In genomic region chr17:19933221-19933620, GRCh38 we compare ENCODE assay signal across 19 cellular contexts. TPM values are rescaled to one million over a fixed set of nuclear protein-coding genes. Genes with fewer than 3 reads are reported as not detected.
DNase-seq lines count a peak whose midpoint lies in the region; ATAC-seq, FAIRE-seq and TF ChIP-seq lines count a peak whose summit lies in the region.
"Had no signal": no experiment of that assay in that cellular context is flagged by ENCODE, and none has a peak within 500 bp of the region (broad histone marks: within the 10 kb centered on the region; RNA-seq: fewer than 3 reads in every experiment).

No MANE protein-coding gene starts in this region.

- no peak overlapping the region for H3K9ac ChIP-seq in astrocyte (ENCODE audit: low read length)

- H3K27me3 Mint-ChIP-seq in Caco-2 (ENCODE audit: insufficient read depth, unreplicated experiment) (no peaks in the 10 kb centered on the region), astrocyte (ENCODE audit: low read depth, unreplicated experiment) (no peaks in the 10 kb centered on the region)
- H3K27me3 Mint-ChIP-seq in activated naive CD4-positive, alpha-beta T cell treated with anti-CD3 and anti-CD28 coated beads for 36 hours (ENCODE audit: low read depth): no peaks in the 10 kb centered on the region

- no peaks in the 10 kb centered on the region for H3K79me2 ChIP-seq in astrocyte (ENCODE audit: insufficient read depth, low read length)

- no peaks in the 10 kb centered on the region for H4K20me1 ChIP-seq in astrocyte (ENCODE audit: insufficient read depth, low read length)

- ATAC-seq in GM18873 (IDR thresholded peaks at IDR 0.05; ENCODE audit: low FRiP score, unreplicated experiment): no peak
- ATAC-seq: A549 had no signal

- H3K36me3 Mint-ChIP-seq in Caco-2 (ENCODE audit: insufficient read depth, unreplicated experiment) (peaks cover 81% of the 10 kb centered on the region), astrocyte (ENCODE audit: low read depth, unreplicated experiment) (peaks cover 20% of the 10 kb centered on the region)
- H3K36me3 Mint-ChIP-seq in activated naive CD4-positive, alpha-beta T cell treated with anti-CD3 and anti-CD28 coated beads for 36 hours (ENCODE audit: low read depth): peaks cover 38% of the 10 kb centered on the region

- DNase-seq in Caco-2 (no peak), M059J (ENCODE audit: low read depth) (peak; percentile 21), astrocyte (ENCODE audit: low read depth) (peak; percentile 25), iris pigment epithelial cell (ENCODE audit: low read depth) (peak; percentile 62), superior temporal gyrus (ENCODE audit: extremely low spot score) (no peak)
- no peak for DNase-seq in stimulated activated CD4-positive, alpha-beta T cell treated with anti-CD3 and anti-CD28 coated beads, Interleukin-1b, Interleukin-23, amount 100 ng/mL, for 48 hours
- no peak for DNase-seq in activated naive CD4-positive, alpha-beta T cell treated with anti-CD3 and anti-CD28 coated beads for 36 hours
- DNase-seq: DMS 273 treated with DMSO at 0.1 percent for 48 hours, HFFc6, Kasumi-1, NCI-H187 treated with DMSO at 0.1 percent for 48 hours, NCI-H446, NCI-H69, RPMI8226, SIG-M5 had no signal

- H3K27me3 ChIP-seq in Caco-2 (replicated peaks; ENCODE audit: control insufficient read depth, insufficient read depth, low read length) (no peaks in the 10 kb centered on the region), astrocyte (ENCODE audit: insufficient read depth, low read length) (no peaks in the 10 kb centered on the region)

- H3K4me3 Mint-ChIP-seq in Caco-2 (ENCODE audit: unreplicated experiment) (no peak overlapping the region), astrocyte (ENCODE audit: unreplicated experiment) (no peak overlapping the region)
- H3K4me3 Mint-ChIP-seq in activated naive CD4-positive, alpha-beta T cell treated with anti-CD3 and anti-CD28 coated beads for 36 hours: no peak overlapping the region
- H3K4me3 Mint-ChIP-seq: HFFc6 had no signal

- peaks cover 7% of the 10 kb centered on the region for H3K4me1 Mint-ChIP-seq in Caco-2 (ENCODE audit: low read depth, unreplicated experiment)
- H3K4me1 Mint-ChIP-seq in astrocyte (ENCODE audit: low read depth, unreplicated experiment): peaks cover 6% of the 10 kb centered on the region
- peaks cover 9% of the 10 kb centered on the region for H3K4me1 Mint-ChIP-seq in activated naive CD4-positive, alpha-beta T cell treated with anti-CD3 and anti-CD28 coated beads for 36 hours (ENCODE audit: low read depth)

- peak overlapping the region; percentile 9 for H3K4me2 ChIP-seq in astrocyte (ENCODE audit: low read length)
- H3K4me2 ChIP-seq: A549 had no signal

- H3K4me1 ChIP-seq in Caco-2 (peaks cover 19% of the 10 kb centered on the region), astrocyte (ENCODE audit: insufficient read depth, low read length) (no peaks in the 10 kb centered on the region)

- BruUV-seq in Caco-2 (replicated peaks; lab: Mats Ljungman, UMichigan): TSS peak; percentile 8

- H3K4me3 ChIP-seq in Caco-2 (ENCODE audit: low read depth, low read length): no peak overlapping the region
- no peak overlapping the region for H3K4me3 ChIP-seq in astrocyte (ENCODE audit: insufficient read depth, low read depth, low read length)
- H3K4me3 ChIP-seq: A549 had no signal

- no peak overlapping the region for H3K27ac ChIP-seq in astrocyte (ENCODE audit: low read depth, low read length)
- H3K27ac ChIP-seq: A549, C4-2B had no signal

- no peak for TF ChIP-seq CTCF in Caco-2 (IDR thresholded peaks at IDR 0.05; ENCODE audit: insufficient read depth in 1 of 2, low read depth in 1 of 2, low read length in 1 of 2, severe bottlenecking in 1 of 2, unreplicated experiment in 1 of 2)
- TF ChIP-seq CTCF in astrocyte (IDR thresholded peaks at IDR 0.05; ENCODE audit: insufficient read depth, low read depth, low read length): no peak

- H3K36me3 ChIP-seq in Caco-2 (ENCODE audit: control insufficient read depth, insufficient read depth, low read length) (no peaks in the 10 kb centered on the region), astrocyte (ENCODE audit: insufficient read depth, low read length) (peaks cover 40% of the 10 kb centered on the region)

- H3K27ac Mint-ChIP-seq in Caco-2 (ENCODE audit: unreplicated experiment): no peak overlapping the region
- H3K27ac Mint-ChIP-seq in astrocyte (ENCODE audit: unreplicated experiment): peak overlapping the region; percentile 59
- no peak overlapping the region for H3K27ac Mint-ChIP-seq in activated naive CD4-positive, alpha-beta T cell treated with anti-CD3 and anti-CD28 coated beads for 36 hours
- H3K27ac Mint-ChIP-seq: HFFc6 had no signal

- intact Hi-C loops in Caco-2 (cut with micrococcal nuclease; ENCODE audit: unreplicated experiment): no loop called here
- intact Hi-C loops in activated naive CD4-positive, alpha-beta T cell treated with anti-CD3 and anti-CD28 coated beads for 36 hours (cut with micrococcal nuclease): no loop called here

- CTCF ChIA-PET in Caco-2 (lab: Charles Lee): no interaction called here
- CTCF ChIA-PET in activated naive CD4-positive, alpha-beta T cell treated with anti-CD3 and anti-CD28 coated beads for 36 hours (lab: Charles Lee): no interaction called here

- POLR2A ChIA-PET in Caco-2 (lab: Charles Lee): no interaction called here

- H3K9me3 ChIP-seq in Caco-2 (no peaks in the 10 kb centered on the region), astrocyte (ENCODE audit: insufficient read depth, low read depth, low read length) (no peaks in the 10 kb centered on the region)
- H3K9me3 ChIP-seq: A549 had no signal

- FAIRE-seq in astrocyte (lab: Jason Lieb, UNC): no peak
- FAIRE-seq: A549, H54 had no signal

- H2AFZ ChIP-seq in astrocyte (ENCODE audit: low read depth, low read length): no peak overlapping the region

- H3K9me3 Mint-ChIP-seq in Caco-2 (ENCODE audit: unreplicated experiment) (no peaks in the 10 kb centered on the region), astrocyte (ENCODE audit: unreplicated experiment) (no peaks in the 10 kb centered on the region)
- no peaks in the 10 kb centered on the region for H3K9me3 Mint-ChIP-seq in activated naive CD4-positive, alpha-beta T cell treated with anti-CD3 and anti-CD28 coated beads for 36 hours
- H3K9me3 Mint-ChIP-seq: HFFc6 had no signal

RNA-seq across cellular contexts. Expression of gene AKAP10, which starts 44.4 kb away (rescaled TPM):
- total RNA-seq in Caco-2 (2022) (39.9 and 41.2 TPM in 2 replicates), astrocyte (27.8 and 28.9 TPM in 2 replicates)
- total RNA-seq in M059J (2014; rRNA removed; shearing (Covaris generic)): 13.1 and 22.2 TPM in 2 replicates
- 10 to 100 TPM; 30.3 to 30.4 TPM for total RNA-seq in activated naive CD4-positive, alpha-beta T cell treated with anti-CD3 and anti-CD28 coated beads for 36 hours

Comparison
In these comparisons a context has a peak if more than half of its experiments do, and no peak if none do; other contexts are left out.
1. DNase-seq: peak in M059J (single experiment), astrocyte (single experiment) and iris pigment epithelial cell (single experiment); none in Caco-2 (0 of 2), stimulated activated CD4-positive, alpha-beta T cell treated with anti-CD3 and anti-CD28 coated beads, Interleukin-1b, Interleukin-23, amount 100 ng/mL, for 48 hours (single experiment), activated naive CD4-positive, alpha-beta T cell treated with anti-CD3 and anti-CD28 coated beads for 36 hours (single experiment) and superior temporal gyrus (single experiment).